Comparison of ENCODE assay signal across 16 cellular contexts in the genomic region with DNA sequence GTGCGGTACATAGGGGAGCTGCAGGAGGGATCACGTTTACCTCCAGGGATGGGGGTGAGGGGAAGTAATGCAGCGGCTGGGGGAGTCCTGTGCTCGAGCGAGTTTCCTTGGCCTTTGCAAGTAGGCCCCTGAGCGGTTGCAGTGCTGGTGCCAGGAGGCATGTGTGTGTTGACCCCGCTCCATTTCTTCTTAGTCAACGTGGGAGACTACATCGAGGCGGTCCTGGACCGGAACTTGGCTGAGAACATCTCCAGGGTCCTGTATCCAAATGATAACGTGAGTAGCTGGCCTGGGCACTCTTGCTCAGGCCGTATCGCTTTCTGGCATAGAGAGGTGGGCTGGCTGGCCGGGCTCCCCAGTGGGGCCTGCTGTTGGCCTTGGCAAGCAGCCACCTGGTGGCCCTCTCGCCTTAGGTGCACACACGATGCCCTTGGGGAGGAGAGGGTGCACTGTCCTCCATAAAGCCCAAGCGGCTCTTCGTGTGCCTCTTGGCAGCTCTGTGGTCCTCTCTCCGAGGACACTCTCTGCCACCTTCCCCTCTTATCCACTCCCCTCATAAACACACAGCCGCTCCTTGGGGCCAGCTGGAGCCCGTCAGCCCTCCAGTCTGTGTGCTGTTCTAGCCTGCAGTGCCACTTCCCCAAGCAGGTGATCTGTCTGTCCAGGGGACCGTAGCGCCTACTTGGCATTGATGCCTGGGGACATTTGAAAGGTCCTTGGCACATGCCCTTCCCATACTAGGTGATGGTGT. TPM values are rescaled to one million over a fixed set of nuclear protein-coding genes. Genes with fewer than 3 reads are reported as not detected.
DNase-seq lines count a peak whose midpoint lies in the region; ATAC-seq and TF ChIP-seq lines count a peak whose summit lies in the region.
"Had no signal": no experiment of that assay in that cellular context is flagged by ENCODE, and none has a peak within 500 bp of the region (broad histone marks: within the 10 kb centered on the region; RNA-seq: fewer than 3 reads in every experiment).

No MANE protein-coding gene starts in this region.

- H3K9me2 ChIP-seq in SK-N-SH, result no peaks in the 10 kb centered on the region

- no peak for TF ChIP-seq RAD21 in SK-N-SH (IDR thresholded peaks at IDR 0.05; ENCODE audit: low read length)

- TF ChIP-seq POLR2A in testis (IDR thresholded peaks at IDR 0.05), result no peak

- no peak for TF ChIP-seq EP300 in SK-N-SH (IDR thresholded peaks at IDR 0.05; ENCODE audit: borderline replicate concordance in 1 of 2, low read depth in 1 of 2, low read length in 1 of 2)

- no peak overlapping the region for H3K4me2 ChIP-seq in SK-N-SH

- H3K4me3 Mint-ChIP-seq in activated B cell treated with CpG ODN at 0.5 μM for 24 hours, result no peak overlapping the region
- H3K4me3 Mint-ChIP-seq: CD8-positive, alpha-beta memory T cell had no signal

- no peak overlapping the region for H2AFZ ChIP-seq in SK-N-SH (ENCODE audit: low read depth)

- ATAC-seq in activated B cell treated with CpG ODN at 0.5 μM for 24 hours (ENCODE audit: low read depth) (no peak), left lung (no peak), GM19324 (IDR thresholded peaks at IDR 0.05; ENCODE audit: low FRiP score, unreplicated experiment) (no peak), GM18511 (IDR thresholded peaks at IDR 0.05; ENCODE audit: unreplicated experiment) (no peak)
- ATAC-seq: Panc1 had no signal

- H3K27me3 ChIP-seq in left lung (no peaks in the 10 kb centered on the region), testis (no peaks in the 10 kb centered on the region), SK-N-SH (ENCODE audit: insufficient read depth) (no peaks in the 10 kb centered on the region)

- no peak for TF ChIP-seq CTCF in activated B cell treated with CpG ODN at 0.5 μM for 24 hours (IDR thresholded peaks at IDR 0.05)
- TF ChIP-seq CTCF in left lung (IDR thresholded peaks at IDR 0.05), result no peak
- no peak for TF ChIP-seq CTCF in testis (IDR thresholded peaks at IDR 0.05)
- no peak for TF ChIP-seq CTCF in SK-N-SH (IDR thresholded peaks at IDR 0.05)

- intact Hi-C loops in activated B cell treated with CpG ODN at 0.5 μM for 24 hours (cut with micrococcal nuclease), result no loop called here
- intact Hi-C loops in left lung (cut with DNase I), result no loop called here
- intact Hi-C loops in testis (cut with DNase I; ENCODE audit: low total_unique reads), result no loop called here

- H3K4me3 ChIP-seq in left lung (no peak overlapping the region), testis (no peak overlapping the region), SK-N-SH (ENCODE audit: low read depth in 2 of 2, low read length in 1 of 2) (no peak overlapping the region)

- H3K9me3 ChIP-seq in left lung, result no peaks in the 10 kb centered on the region
- H3K9me3 ChIP-seq in testis, result no peaks in the 10 kb centered on the region
- H3K9me3 ChIP-seq in SK-N-SH, result no peaks in the 10 kb centered on the region

- H3K36me3 Mint-ChIP-seq in activated B cell treated with CpG ODN at 0.5 μM for 24 hours (ENCODE audit: low read depth), result peaks cover 61% of the 10 kb centered on the region

- no peaks in the 10 kb centered on the region for H3K27me3 Mint-ChIP-seq in activated B cell treated with CpG ODN at 0.5 μM for 24 hours
- H3K27me3 Mint-ChIP-seq: CD8-positive, alpha-beta memory T cell had no signal

- peaks cover 22% of the 10 kb centered on the region for H3K4me1 Mint-ChIP-seq in activated B cell treated with CpG ODN at 0.5 μM for 24 hours
- H3K4me1 Mint-ChIP-seq: CD8-positive, alpha-beta memory T cell had no signal

- no peaks in the 10 kb centered on the region for H4K20me1 ChIP-seq in SK-N-SH (ENCODE audit: insufficient read depth)

- H3K27ac Mint-ChIP-seq in activated B cell treated with CpG ODN at 0.5 μM for 24 hours, result no peak overlapping the region

- CTCF ChIA-PET in activated B cell treated with CpG ODN at 0.5 μM for 24 hours (lab: Charles Lee) (interaction anchor here (1.2 kb wide), 1 partner anchor 18 kb away, joined by 3 read pairs; no protein-coding TSS in a partner anchor), SK-N-SH (lab: Yijun Ruan, JAX) (interaction anchor here (1.8 kb wide), 1 partner anchor 17 kb away, joined by 6 read pairs; no protein-coding TSS in a partner anchor)

- POLR2A ChIA-PET in activated B cell treated with CpG ODN at 0.5 μM for 24 hours (lab: Charles Lee) (no interaction called here), SK-N-SH (lab: Yijun Ruan, JAX) (no interaction called here)

- H3K27ac ChIP-seq in left lung, result no peak overlapping the region
- H3K27ac ChIP-seq in testis, result no peak overlapping the region
- H3K27ac ChIP-seq in SK-N-SH (ENCODE audit: low read depth in 2 of 2, low read length in 1 of 2), result no peak overlapping the region

- H3F3A ChIP-seq in SK-N-SH (replicated peaks; ENCODE audit: insufficient read depth), result no peaks in the 10 kb centered on the region

- no peaks in the 10 kb centered on the region for H3K9me3 Mint-ChIP-seq in activated B cell treated with CpG ODN at 0.5 μM for 24 hours
- H3K9me3 Mint-ChIP-seq: CD8-positive, alpha-beta memory T cell had no signal

- H3K4me1 ChIP-seq in left lung (no peaks in the 10 kb centered on the region), testis (peaks cover 20% of the 10 kb centered on the region), SK-N-SH (ENCODE audit: control insufficient read depth in 1 of 2, insufficient read depth in 2 of 2, low read depth in 1 of 2, low read length in 1 of 2) (peaks cover 0 to 16% of the 10 kb centered on the region in 2 experiments; a peak in 1 of 4 replicates)

- no peaks in the 10 kb centered on the region for H3K79me2 ChIP-seq in SK-N-SH (ENCODE audit: insufficient read depth)

- DNase-seq in activated CD4-positive, alpha-beta T cell treated with anti-CD3 and anti-CD28 coated beads for 48 hours, result peak; percentile 1
- DNase-seq in activated CD4-positive, alpha-beta T cell treated with anti-CD3 and anti-CD28 coated beads for 1 hour, result no peak
- DNase-seq in activated B cell treated with CpG ODN at 0.5 μM for 24 hours, result peak; percentile 13
- DNase-seq in left lung, result peak; percentile 21 to 47
- DNase-seq in testis, result peak; percentile 23
- DNase-seq in SK-N-SH, result no peak
- DNase-seq: activated T-cell treated with anti-CD3 and anti-CD28 coated beads, Interleukin-2, amount 50 U/mL, for 48 hours; effector CD4-positive, alpha-beta T cell; midbrain; NCI-H1930; NCI-H526 treated with DMSO at 0.1 percent for 48 hours; nucleus accumbens had no signal

- 75 to 85% methylated on average over 17 to 24 of the region's 24 CpGs for WGBS in testis, 2 donors
- 97% methylated on average over 17 of the region's 24 CpGs for WGBS in SK-N-SH (ENCODE audit: low lambda C conversion rate)

- no peak overlapping the region for H3K9ac ChIP-seq in SK-N-SH

- H3K36me3 ChIP-seq in left lung (peaks cover 0 to 100% of the 10 kb centered on the region in 2 donors), testis (ENCODE audit: low read depth, missing control alignments) (no peaks in the 10 kb centered on the region), SK-N-SH (replicated peaks in 1 of 2; ENCODE audit: control insufficient read depth in 1 of 2, insufficient read depth in 2 of 2, low read length in 1 of 2) (peaks cover 4 to 76% of the 10 kb centered on the region in 2 experiments)

TF ChIP-seq in SK-N-SH, 30 proteins besides CTCF, POLR2A, EP300 and RAD21 (continues in another document):
- TF ChIP-seq JUND (IDR thresholded peaks at IDR 0.05) (no peak), CHD2 (IDR thresholded peaks at IDR 0.05; ENCODE audit: low read length, partially characterized antibody) (no peak), RCOR1 (IDR thresholded peaks at IDR 0.05; ENCODE audit: low read length) (no peak), GABPA (IDR thresholded peaks at IDR 0.05; ENCODE audit: low read depth) (no peak)
- TF ChIP-seq, protein P1, sequence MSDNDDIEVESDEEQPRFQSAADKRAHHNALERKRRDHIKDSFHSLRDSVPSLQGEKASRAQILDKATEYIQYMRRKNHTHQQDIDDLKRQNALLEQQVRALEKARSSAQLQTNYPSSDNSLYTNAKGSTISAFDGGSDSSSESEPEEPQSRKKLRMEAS (IDR thresholded peaks at IDR 0.05; ENCODE audit: low read depth), result no peak
- TF ChIP-seq, protein P2, sequence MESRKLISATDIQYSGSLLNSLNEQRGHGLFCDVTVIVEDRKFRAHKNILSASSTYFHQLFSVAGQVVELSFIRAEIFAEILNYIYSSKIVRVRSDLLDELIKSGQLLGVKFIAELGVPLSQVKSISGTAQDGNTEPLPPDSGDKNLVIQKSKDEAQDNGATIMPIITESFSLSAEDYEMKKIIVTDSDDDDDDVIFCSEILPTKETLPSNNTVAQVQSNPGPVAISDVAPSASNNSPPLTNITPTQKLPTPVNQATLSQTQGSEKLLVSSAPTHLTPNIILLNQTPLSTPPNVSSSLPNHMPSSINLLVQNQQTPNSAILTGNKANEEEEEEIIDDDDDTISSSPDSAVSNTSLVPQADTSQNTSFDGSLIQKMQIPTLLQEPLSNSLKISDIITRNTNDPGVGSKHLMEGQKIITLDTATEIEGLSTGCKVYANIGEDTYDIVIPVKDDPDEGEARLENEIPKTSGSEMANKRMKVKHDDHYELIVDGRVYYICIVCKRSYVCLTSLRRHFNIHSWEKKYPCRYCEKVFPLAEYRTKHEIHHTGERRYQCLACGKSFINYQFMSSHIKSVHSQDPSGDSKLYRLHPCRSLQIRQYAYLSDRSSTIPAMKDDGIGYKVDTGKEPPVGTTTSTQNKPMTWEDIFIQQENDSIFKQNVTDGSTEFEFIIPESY (IDR thresholded peaks at IDR 0.05; ENCODE audit: borderline replicate concordance, low read depth), result no peak
- TF ChIP-seq, protein P3, sequence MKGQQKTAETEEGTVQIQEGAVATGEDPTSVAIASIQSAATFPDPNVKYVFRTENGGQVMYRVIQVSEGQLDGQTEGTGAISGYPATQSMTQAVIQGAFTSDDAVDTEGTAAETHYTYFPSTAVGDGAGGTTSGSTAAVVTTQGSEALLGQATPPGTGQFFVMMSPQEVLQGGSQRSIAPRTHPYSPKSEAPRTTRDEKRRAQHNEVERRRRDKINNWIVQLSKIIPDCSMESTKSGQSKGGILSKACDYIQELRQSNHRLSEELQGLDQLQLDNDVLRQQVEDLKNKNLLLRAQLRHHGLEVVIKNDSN (IDR thresholded peaks at IDR 0.05; ENCODE audit: borderline replicate concordance, low read depth), result no peak

RNA-seq across cellular contexts. Expression of a gene that starts 29.3 kb away (rescaled TPM):
- 21.5 and 23.5 TPM in 2 replicates for total RNA-seq in activated B cell treated with CpG ODN at 0.5 μM for 24 hours
- 10 to 100 TPM; 78.2 to 81.3 TPM for total RNA-seq in left lung
- total RNA-seq in testis, result 10 to 100 TPM; 91.5 TPM
- 50.8 TPM for polyA plus RNA-seq in testis (ENCODE audit: insufficient read depth, low read depth, low replicate concordance)
- 32.2 and 35.8 TPM in 2 replicates for polyA plus RNA-seq in SK-N-SH (2012; rRNA removed)
- 16.8 and 25.0 TPM in 2 replicates for polyA plus RNA-seq in SK-N-SH (2012; cell fraction: cytosol; rRNA removed)
- 75.6 and 77.6 TPM in 2 replicates for polyA plus RNA-seq in SK-N-SH (2012; cell fraction: nucleus; rRNA removed)

Comparison
In these comparisons a context has a peak if more than half of its experiments do, and no peak if none do; other contexts are left out.
1. DNase-seq: peak in activated CD4-positive, alpha-beta T cell treated with anti-CD3 and anti-CD28 coated beads for 48 hours (single experiment), activated B cell treated with CpG ODN at 0.5 μM for 24 hours (single experiment), left lung (2 of 2) and testis (single experiment); none in activated CD4-positive, alpha-beta T cell treated with anti-CD3 and anti-CD28 coated beads for 1 hour (single experiment) and SK-N-SH (single experiment).